ENCODE assay signal across 15 cellular contexts in the genomic region with DNA sequence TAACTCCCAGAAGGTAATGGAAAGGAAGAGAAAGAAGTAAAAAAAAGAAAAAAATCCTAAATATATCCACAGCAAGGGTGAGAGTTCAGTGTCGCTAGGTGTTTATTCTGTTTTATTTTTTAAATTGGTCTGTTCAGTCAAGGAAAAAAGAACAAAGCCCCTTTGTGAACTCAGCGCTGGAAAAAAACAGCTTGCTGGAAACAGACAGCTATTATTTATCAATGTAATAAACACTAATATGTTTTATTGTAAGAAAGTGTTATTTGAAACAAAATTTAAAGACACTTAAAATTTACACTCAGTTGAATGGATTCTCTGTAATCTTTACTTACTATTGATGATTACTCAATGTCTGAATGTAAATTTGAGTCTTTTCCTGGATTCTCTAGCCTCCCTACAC. TPM values are rescaled to one million over a fixed set of nuclear protein-coding genes. Genes with fewer than 3 reads are reported as not detected.
DNase-seq lines count a peak whose midpoint lies in the region; ATAC-seq, FAIRE-seq and TF ChIP-seq lines count a peak whose summit lies in the region.
"Had no signal": no experiment of that assay in that cellular context is flagged by ENCODE, and none has a peak within 500 bp of the region (broad histone marks: within the 10 kb centered on the region; RNA-seq: fewer than 3 reads in every experiment).

No MANE protein-coding gene starts in this region.

- CTCF ChIA-PET in MCF 10A (lab: Yijun Ruan, JAX) (no interaction called here), GM12878 (lab: Yijun Ruan, JAX) (interaction anchor here (0.6 to 1.5 kb wide), 4 partner anchors 15 to 311 kb away, joined by 3 read pairs; no protein-coding TSS in a partner anchor)

- H3K9ac ChIP-seq in GM12878 (ENCODE audit: control insufficient read depth, insufficient read depth, low read length): no peak overlapping the region
- H3K9ac ChIP-seq: KMS-11 had no signal

- H3K27ac ChIP-seq in breast epithelium (peak overlapping the region in 1 of 2 donors; percentile 53), GM12878 (ENCODE audit: control insufficient read depth, insufficient read depth) (no peak overlapping the region), thyroid gland (peak overlapping the region in 2 of 3 donors; percentile 59 to 66)
- H3K27ac ChIP-seq: KMS-11 had no signal

- H3K9me3 Mint-ChIP-seq in MCF 10A (ENCODE audit: unreplicated experiment): no peaks in the 10 kb centered on the region
- H3K9me3 Mint-ChIP-seq: activated T-cell treated with anti-CD3 and anti-CD28 coated beads, Interleukin-2, amount 50 U/mL, for 72 hours had no signal

- SMC1A ChIA-PET in GM12878 (lab: Charles Lee; ENCODE audit: uncharacterized antibody, unreplicated experiment): interaction anchor here (0.8 kb wide), 2 partner anchors 17 to 129 kb away, joined by 3 read pairs; no protein-coding TSS in a partner anchor

- H3K4me3 Mint-ChIP-seq in MCF 10A (ENCODE audit: unreplicated experiment): no peak overlapping the region
- H3K4me3 Mint-ChIP-seq: naive B cell had no signal

- intact Hi-C loops in MCF 10A (cut with micrococcal nuclease) (no loop called here), breast epithelium (cut with DNase I; ENCODE audit: low total_unique reads) (no loop called here), GM12878 (cut with micrococcal nuclease; ENCODE audit: unreplicated experiment) (no loop called here), thyroid gland (cut with DNase I) (no loop called here)

- peak overlapping the region; percentile 73 for H3K27ac Mint-ChIP-seq in MCF 10A (ENCODE audit: low read depth, unreplicated experiment)

- H3K36me3 ChIP-seq in breast epithelium (no peaks in the 10 kb centered on the region), GM12878 (ENCODE audit: control insufficient read depth in 2 of 2, insufficient read depth in 2 of 2, low read length in 1 of 2) (no peaks in the 10 kb centered on the region), thyroid gland (no peaks in the 10 kb centered on the region)

- FAIRE-seq in GM12878 (lab: Jason Lieb, UNC) (peak; percentile 68), GM12891 (lab: Jason Lieb, UNC) (no peak)

- DNase-seq in MCF 10A (ENCODE audit: unreplicated experiment) (no peak), breast epithelium (ENCODE audit: low spot score in 2 of 2) (no peak), GM12878 (ENCODE audit: low read depth, low spot score) (no peak), midbrain (lab: John Stamatoyannopoulos, UW) (peak; percentile 43), thyroid gland (no peak), NCI-H2171 (lab: John Stamatoyannopoulos, UW) (no peak), GM12891 (ENCODE audit: insufficient read length, low spot score) (no peak)
- DNase-seq: activated CD4-positive, alpha-beta T cell treated with anti-CD3 and anti-CD28 coated beads, Interleukin-2, amount 50 U/mL, for 48 hours; activated T-cell treated with anti-CD3 and anti-CD28 coated beads, Interleukin-2, amount 50 U/mL, for 72 hours; GDM1; naive B cell; NCI-H1417; SHP77 had no signal

- TF ChIP-seq RAD21 in GM12878 (IDR thresholded peaks at IDR 0.05; ENCODE audit: insufficient read depth, low read depth, low read length): no peak

- peaks cover 13% of the 10 kb centered on the region for H3K36me3 Mint-ChIP-seq in MCF 10A (ENCODE audit: insufficient read depth, unreplicated experiment)

- no peaks in the 10 kb centered on the region for H3K9me3 ChIP-seq in breast epithelium
- no peaks in the 10 kb centered on the region for H3K9me3 ChIP-seq in GM12878 (replicated peaks; ENCODE audit: control insufficient read depth, insufficient read depth, low read length)
- no peaks in the 10 kb centered on the region for H3K9me3 ChIP-seq in thyroid gland

- no peak for TF ChIP-seq EP300 in GM12878 (IDR thresholded peaks at IDR 0.05; ENCODE audit: borderline replicate concordance in 1 of 2, control insufficient read depth in 1 of 2, low read depth in 2 of 2, low read length in 2 of 2)

- no peaks in the 10 kb centered on the region for H3K27me3 Mint-ChIP-seq in MCF 10A (ENCODE audit: insufficient read depth, unreplicated experiment)
- H3K27me3 Mint-ChIP-seq: naive B cell had no signal

- no peak overlapping the region for H2AFZ ChIP-seq in GM12878 (ENCODE audit: control insufficient read depth, low read depth, low read length)

- H3K27me3 ChIP-seq in breast epithelium (no peaks in the 10 kb centered on the region), GM12878 (replicated peaks in 1 of 2; ENCODE audit: control insufficient read depth in 2 of 2, insufficient read depth in 2 of 2, low read length in 1 of 2) (no peaks in the 10 kb centered on the region), thyroid gland (no peaks in the 10 kb centered on the region)

- H4K20me1 ChIP-seq in GM12878 (ENCODE audit: control insufficient read depth, insufficient read depth): no peaks in the 10 kb centered on the region

- peaks cover 30% of the 10 kb centered on the region for H3K4me1 Mint-ChIP-seq in MCF 10A (ENCODE audit: insufficient read depth, unreplicated experiment)

- H3K4me2 ChIP-seq in GM12878 (ENCODE audit: control insufficient read depth, insufficient read depth): no peak overlapping the region
- H3K4me2 ChIP-seq: KMS-11 had no signal

- no TSS peak for BruUV-seq in MCF 10A (replicated peaks; lab: Mats Ljungman, UMichigan)
- no TSS peak for BruUV-seq in GM12878 (replicated peaks; lab: Mats Ljungman, UMichigan)

- no peaks in the 10 kb centered on the region for H3K4me1 ChIP-seq in breast epithelium
- peaks cover 7% of the 10 kb centered on the region for H3K4me1 ChIP-seq in GM12878 (ENCODE audit: control insufficient read depth, insufficient read depth, low read length)
- H3K4me1 ChIP-seq in thyroid gland: peaks cover 12 to 21% of the 10 kb centered on the region in 2 donors

- 97% methylated on average over 2 of the region's 2 CpGs for WGBS in GM12878 (ENCODE audit: insufficient coverage, insufficient replicate concordance, low lambda C conversion rate, missing lambda C conversion rate)
- 82 to 85% methylated on average over 2 of the region's 2 CpGs for WGBS in thyroid gland, 2 donors

- TF ChIP-seq CTCF in MCF 10A (IDR thresholded peaks at IDR 0.05; ENCODE audit: unreplicated experiment) (no peak), breast epithelium (IDR thresholded peaks at IDR 0.05) (no peak), GM12878 (IDR thresholded peaks at IDR 0.05 in 2 of 3, conservative IDR thresholded peaks at IDR 0.05 in 1 of 3; ENCODE audit: control insufficient read depth in 2 of 3, extremely low read depth in 1 of 3, insufficient read depth in 1 of 3, low read depth in 3 of 3, low read length in 3 of 3) (no peak), thyroid gland (IDR thresholded peaks at IDR 0.05) (no peak)

- no peak for ATAC-seq in GM12878
- ATAC-seq in GM18858 (IDR thresholded peaks at IDR 0.05; ENCODE audit: unreplicated experiment): no peak
- ATAC-seq: activated T-cell treated with anti-CD3 and anti-CD28 coated beads, Interleukin-2, amount 50 U/mL, for 72 hours had no signal

- POLR2A ChIA-PET in MCF 10A (lab: Yijun Ruan, JAX) (interaction anchor here (0.6 to 1.3 kb wide), 7 partner anchors 10 to 116 kb away, joined by 3 to 6 read pairs (median 4); no protein-coding TSS in a partner anchor), GM12878 (lab: Charles Lee) (no interaction called here)

- TF ChIP-seq POLR2A in breast epithelium (IDR thresholded peaks at IDR 0.05): no peak
- no peak for TF ChIP-seq POLR2A in GM12878 (IDR thresholded peaks at IDR 0.05; ENCODE audit: low read depth, low read length)
- TF ChIP-seq POLR2A in thyroid gland (IDR thresholded peaks at IDR 0.05): no peak
- TF ChIP-seq POLR2A in GM12891 (IDR thresholded peaks at IDR 0.05; ENCODE audit: low read depth, low read length): no peak

- H3K4me3 ChIP-seq in breast epithelium (no peak overlapping the region), GM12878 (no peak overlapping the region), thyroid gland (replicated peaks in 1 of 3) (no peak overlapping the region)

- in situ Hi-C loops in GM12878 (cut with MboI): no loop called here

- RAD21 ChIA-PET in GM12878 (lab: Charles Lee; ENCODE audit: unreplicated experiment): no interaction called here

- H3K79me2 ChIP-seq in GM12878 (ENCODE audit: control insufficient read depth, insufficient read depth, low read length): no peaks in the 10 kb centered on the region

TF ChIP-seq in GM12878, 131 proteins besides CTCF, POLR2A, EP300 and RAD21 (continues in another document):
- no peak for TF ChIP-seq BRCA1 (IDR thresholded peaks at IDR 0.05; ENCODE audit: low read depth, low read length)

TF ChIP-seq in GM12891, 5 proteins besides CTCF, POLR2A, EP300 and RAD21:
- TF ChIP-seq POU2F2 (IDR thresholded peaks at IDR 0.05; ENCODE audit: low read depth, low read length) (no peak), PAX5 (IDR thresholded peaks at IDR 0.05; ENCODE audit: insufficient read depth, low read length, severe bottlenecking) (no peak), POLR2AphosphoS5 (IDR thresholded peaks at IDR 0.05; ENCODE audit: low read depth, low read length) (no peak), SPI1 (IDR thresholded peaks at IDR 0.05; ENCODE audit: low read depth, low read length) (no peak), TAF1 (IDR thresholded peaks at IDR 0.05; ENCODE audit: low read depth, low read length) (no peak)

RNA-seq across cellular contexts. Expression of gene LEKR1, which starts 32.3 kb away (rescaled TPM):
- total RNA-seq in MCF 10A (2022) (1.3 and 2.2 TPM in 2 replicates), breast epithelium (1 to 10 TPM; 1.6 to 8.0 (median 2.3) TPM), GM12878 (2014; rRNA removed) (0.76 and 1.2 TPM in 2 replicates), GM12878 (2014; rRNA removed; fragmentation: Illumina TruSeq; extraction: Trizol) (1.1 and 2.8 TPM in 2 replicates), GM12878 (2021) (1.1 and 1.2 TPM in 2 replicates), thyroid gland (1 to 10 TPM; 6.3 to 7.5 (median 6.8) TPM)
- 13.6 and 45.8 TPM in 2 replicates for total RNA-seq in GM12878 (2013; cell fraction: nucleolus; rRNA removed)
- polyA plus RNA-seq in GM12878 (2011; ENCODE audit: low read depth): 0.37 TPM
- polyA plus RNA-seq in GM12878 (2011; rRNA removed) (0.90 and 3.1 TPM in 2 replicates), GM12878 (2014; fragmentation: Illumina TruSeq; extraction: Trizol) (0.48 and 2.2 TPM in 2 replicates), GM12878 (2014; fragmentation: Nextera tagmentation; extraction: Ambion mirVana) (1 to 10 TPM; 1.3 to 1.6 TPM), GM12878 (2014; rRNA removed) (1.3 and 1.6 TPM in 2 replicates), GM12878 (2016; fragmentation: Nextera tagmentation; extraction: Ambion mirVana) (1 to 10 TPM; 2.6 to 3.2 TPM)
- 0.33 and 0.84 TPM in 2 replicates for polyA plus RNA-seq in GM12878 (2011; cell fraction: cytosol; rRNA removed)
- polyA plus RNA-seq in GM12878 (2011; cell fraction: nucleus; rRNA removed): 1.1 and 1.7 TPM in 2 replicates
- 0.83 and 1.1 TPM in 2 replicates for polyA plus RNA-seq in GM12878 (2012)
- polyA minus RNA-seq in GM12878 (2011; rRNA and poly(A)+ RNA removed): 2.3 TPM in 2 replicates
- not detected in 2 replicates for polyA minus RNA-seq in GM12878 (2011; cell fraction: cytosol; rRNA and poly(A)+ RNA removed)
- polyA minus RNA-seq in GM12878 (2011; cell fraction: nucleus; rRNA and poly(A)+ RNA removed): 5.2 and 6.0 TPM in 2 replicates
- 1.1 TPM for polyA plus RNA-seq in GM12891 (2012; ENCODE audit: low read depth, missing spikeins)
